In the genomic region with DNA sequence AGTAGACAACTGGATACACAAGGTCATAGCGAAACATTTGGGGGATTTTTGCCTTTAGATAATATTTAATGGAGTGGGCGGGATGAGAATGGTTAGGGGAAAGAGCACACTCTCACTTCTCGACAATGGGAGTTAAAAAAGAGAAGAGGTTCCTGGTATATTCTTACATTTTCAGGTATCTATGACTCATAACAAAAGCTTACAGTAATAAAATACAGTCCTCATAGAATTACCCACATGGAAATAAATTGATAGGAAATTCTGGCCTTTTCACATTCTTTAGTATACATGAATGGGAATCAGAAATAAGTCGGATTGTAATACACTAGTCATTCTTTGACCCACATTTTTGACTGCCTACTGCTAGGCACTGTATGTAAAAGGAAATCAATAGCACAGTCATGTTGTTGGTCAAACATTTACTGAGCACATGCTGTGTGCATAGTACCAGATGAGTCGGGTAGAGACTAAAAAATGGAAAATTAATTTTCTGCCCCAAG, we compare ENCODE assay signal across 16 cellular contexts. TPM values are rescaled to one million over a fixed set of nuclear protein-coding genes. Genes with fewer than 3 reads are reported as not detected.
A peak's percentile ranks its signal among the peaks of the same experiment; 100 is the strongest.
DNase-seq lines count a peak whose midpoint lies in the region; ATAC-seq and TF ChIP-seq lines count a peak whose summit lies in the region.
"Had no signal": no experiment of that assay in that cellular context is flagged by ENCODE, and none has a peak within 500 bp of the region (broad histone marks: within the 10 kb centered on the region; RNA-seq: fewer than 3 reads in every experiment).

No MANE protein-coding gene starts in this region.

- no peak for DNase-seq in activated naive CD4-positive, alpha-beta T cell treated with anti-CD3 and anti-CD28 coated beads for 36 hours
- no peak for DNase-seq in activated naive CD4-positive, alpha-beta T cell (lab: John Stamatoyannopoulos, UW)
- DNase-seq in amygdala (lab: John Stamatoyannopoulos, UW) (no peak), omental fat pad (ENCODE audit: low spot score) (no peak), superior temporal gyrus (ENCODE audit: extremely low spot score) (no peak), NCI-H2196 treated with DMSO at 0.1 percent for 48 hours (lab: John Stamatoyannopoulos, UW; ENCODE audit: unreplicated experiment) (no peak)
- DNase-seq: DMS153, left colon, NCI-H1436 treated with DMSO at 0.1 percent for 48 hours, NCI-H774, nephron progenitor cell, SJCRH30 had no signal

- CTCF ChIA-PET in activated naive CD4-positive, alpha-beta T cell treated with anti-CD3 and anti-CD28 coated beads for 36 hours (lab: Charles Lee) = no interaction called here

- H3K4me3 Mint-ChIP-seq in activated naive CD4-positive, alpha-beta T cell treated with anti-CD3 and anti-CD28 coated beads for 36 hours = no peak overlapping the region
- H3K4me3 Mint-ChIP-seq: brain, nephron progenitor cell, type B pancreatic cell had no signal

- peaks cover 5% of the 10 kb centered on the region for H3K27me3 Mint-ChIP-seq in activated naive CD4-positive, alpha-beta T cell treated with anti-CD3 and anti-CD28 coated beads for 36 hours (ENCODE audit: low read depth)

- H3K36me3 Mint-ChIP-seq in activated naive CD4-positive, alpha-beta T cell treated with anti-CD3 and anti-CD28 coated beads for 36 hours (ENCODE audit: low read depth) = peaks cover 9% of the 10 kb centered on the region
- H3K36me3 Mint-ChIP-seq: brain, type B pancreatic cell had no signal

- intact Hi-C loops in activated naive CD4-positive, alpha-beta T cell treated with anti-CD3 and anti-CD28 coated beads for 36 hours (cut with micrococcal nuclease) = loop anchor here (2.0 to 5.0 kb wide), 2 partner anchors 42 to 116 kb away; no protein-coding TSS in a partner anchor

- ATAC-seq in GM21737 (IDR thresholded peaks at IDR 0.05; ENCODE audit: unreplicated experiment) (peak; percentile 72), HG03342 (IDR thresholded peaks at IDR 0.05; ENCODE audit: unreplicated experiment) (peak; percentile 64), omental fat pad (ENCODE audit: low FRiP score) (no peak)
- ATAC-seq: left colon had no signal

- peak overlapping the region; percentile 82 for H3K27ac Mint-ChIP-seq in activated naive CD4-positive, alpha-beta T cell treated with anti-CD3 and anti-CD28 coated beads for 36 hours
- H3K27ac Mint-ChIP-seq: brain, nephron progenitor cell, type B pancreatic cell had no signal

- H3K9me3 Mint-ChIP-seq in activated naive CD4-positive, alpha-beta T cell treated with anti-CD3 and anti-CD28 coated beads for 36 hours = peaks cover 18% of the 10 kb centered on the region

- H3K4me1 Mint-ChIP-seq in activated naive CD4-positive, alpha-beta T cell treated with anti-CD3 and anti-CD28 coated beads for 36 hours (ENCODE audit: low read depth) = peaks cover 28% of the 10 kb centered on the region
- H3K4me1 Mint-ChIP-seq: brain, nephron progenitor cell had no signal

- TF ChIP-seq CTCF in omental fat pad (IDR thresholded peaks at IDR 0.05) = no peak

RNA-seq across cellular contexts. Expression of a gene that starts 8.2 kb away (rescaled TPM):
- 10 to 100 TPM; 14.3 to 15.6 TPM for total RNA-seq in activated naive CD4-positive, alpha-beta T cell treated with anti-CD3 and anti-CD28 coated beads for 36 hours
- 10 to 100 TPM; 27.7 to 61.0 (median 34.2) TPM for total RNA-seq in omental fat pad
